In genomic region chr21:35896060-35896459, GRCh38 we compare ENCODE assay signal across 23 cellular contexts.
A peak's percentile ranks its signal among the peaks of the same experiment; 100 is the strongest.
DNase-seq lines count a peak whose midpoint lies in the region; ATAC-seq and TF ChIP-seq lines count a peak whose summit lies in the region.
"Had no signal": no experiment of that assay in that cellular context is flagged by ENCODE, and none has a peak within 500 bp of the region (broad histone marks: within the 10 kb centered on the region; RNA-seq: fewer than 3 reads in every experiment).

No MANE protein-coding gene starts in this region.

- H3K23ac ChIP-seq in H9 (ENCODE audit: insufficient read length, low read depth, low read length), result no peak overlapping the region

- H2AFZ ChIP-seq in H9 (ENCODE audit: low read length) (no peak overlapping the region), OCI-LY3 (ENCODE audit: low read depth, low read length) (no peak overlapping the region)
- H2AFZ ChIP-seq: PC-9 had no signal

- H3K4me1 ChIP-seq in H9 (ENCODE audit: insufficient read depth, low read length), result no peaks in the 10 kb centered on the region
- H3K4me1 ChIP-seq in OCI-LY3 (ENCODE audit: low read length), result peaks cover 6% of the 10 kb centered on the region
- H3K4me1 ChIP-seq: heart left ventricle, upper lobe of right lung had no signal

- H4K5ac ChIP-seq in H9 (ENCODE audit: insufficient read length, low read depth, low read length), result no peak overlapping the region

- H2BK12ac ChIP-seq in H9 (ENCODE audit: insufficient read length, low read depth, low read length), result no peak overlapping the region

- H2AK5ac ChIP-seq in H9 (ENCODE audit: insufficient read length, low read length), result no peak overlapping the region

- no peak overlapping the region; the same call in none of the 2 replicates for H3K4me3 ChIP-seq in GM12864 (ENCODE audit: low read depth, low read length)
- no peak overlapping the region for H3K4me3 ChIP-seq in OCI-LY3 (ENCODE audit: low read length)
- H3K4me3 ChIP-seq: heart left ventricle, PC-9, upper lobe of right lung had no signal

- no peaks in the 10 kb centered on the region for H3K27me3 Mint-ChIP-seq in H9 (ENCODE audit: low read depth)
- H3K27me3 Mint-ChIP-seq: activated CD4-positive, alpha-beta T cell treated with anti-CD3 and anti-CD28 coated beads for 36 hours had no signal

- peak; percentile 94 for ATAC-seq in GM19351 (IDR thresholded peaks at IDR 0.05; ENCODE audit: unreplicated experiment)
- no peak for ATAC-seq in HG02973 (IDR thresholded peaks at IDR 0.05; ENCODE audit: unreplicated experiment)
- ATAC-seq: activated CD4-positive, alpha-beta T cell treated with anti-CD3 and anti-CD28 coated beads for 36 hours; left colon; T-cell; upper lobe of right lung had no signal

- no peaks in the 10 kb centered on the region for H3K79me1 ChIP-seq in H9 (ENCODE audit: insufficient read depth, low read depth, low read length, poor library complexity, severe bottlenecking)

- H3T11ph ChIP-seq in H9 (ENCODE audit: low read length), result no peak overlapping the region

- H3K14ac ChIP-seq in H9 (ENCODE audit: insufficient read depth, low read length), result no peak overlapping the region

- H3K4ac ChIP-seq in H9 (ENCODE audit: low read depth, low read length), result no peak overlapping the region

- H3K4me2 ChIP-seq in H9 (ENCODE audit: insufficient read depth, insufficient read length, low read length) (no peak overlapping the region), OCI-LY3 (ENCODE audit: low read length) (peak overlapping the region; percentile 8; the same call in 1 of the 2 replicates)
- H3K4me2 ChIP-seq: PC-9 had no signal

- no peak for TF ChIP-seq CTCF in GM12864 (IDR thresholded peaks at IDR 0.05; ENCODE audit: low read depth, low read length, missing control alignments)
- no peak for TF ChIP-seq CTCF in H9 (conservative IDR thresholded peaks at IDR 0.05)
- TF ChIP-seq CTCF in OCI-LY3 (IDR thresholded peaks at IDR 0.05; ENCODE audit: low read depth, low read length), result no peak

- no peak overlapping the region for H2BK5ac ChIP-seq in H9 (ENCODE audit: insufficient read length, low read length)

- H3K9ac ChIP-seq in H9 (ENCODE audit: extremely low read depth, insufficient read length, low read length) (no peak overlapping the region), OCI-LY3 (ENCODE audit: low read length) (no peak overlapping the region)

- no peaks in the 10 kb centered on the region for H3K36me3 ChIP-seq in OCI-LY3 (replicated peaks; ENCODE audit: low read depth, low read length)
- H3K36me3 ChIP-seq: heart left ventricle, neutrophil, upper lobe of right lung had no signal

- 0 out of 2 replicates have a peak overlapping the region, but pooled peaks have one; percentile 54 for H2BK15ac ChIP-seq in H9 (ENCODE audit: low read depth, low read length)

- no peak overlapping the region for H3K27ac Mint-ChIP-seq in H9
- H3K27ac Mint-ChIP-seq: activated CD4-positive, alpha-beta T cell treated with anti-CD3 and anti-CD28 coated beads for 36 hours; T-cell had no signal

- H4K91ac ChIP-seq in H9 (ENCODE audit: insufficient read length, low read depth, low read length), result no peak overlapping the region

- H3K36me3 Mint-ChIP-seq in H9 (ENCODE audit: insufficient read depth in 1 of 3, low read depth in 3 of 3), result peaks cover 0 to 5% (median 0%) of the 10 kb centered on the region in 3 experiments; a peak in 1 of 7 replicates
- H3K36me3 Mint-ChIP-seq: T-cell had no signal

- no peak overlapping the region for H3K56ac ChIP-seq in H9 (ENCODE audit: insufficient read length, low read depth, low read length)

- no peak overlapping the region for H3K4me3 Mint-ChIP-seq in H9
- H3K4me3 Mint-ChIP-seq: activated CD4-positive, alpha-beta T cell treated with anti-CD3 and anti-CD28 coated beads for 36 hours; central memory CD8-positive, alpha-beta T cell; T-cell had no signal

- H3K27me3 ChIP-seq in H9 (ENCODE audit: insufficient read depth, low read length), result no peaks in the 10 kb centered on the region
- H3K27me3 ChIP-seq in OCI-LY3 (ENCODE audit: low read depth, low read length), result no peaks in the 10 kb centered on the region
- H3K27me3 ChIP-seq: neutrophil, upper lobe of right lung had no signal

- H4K20me1 ChIP-seq in H9 (ENCODE audit: control insufficient read depth, insufficient read depth, insufficient read length) (no peaks in the 10 kb centered on the region), OCI-LY3 (ENCODE audit: insufficient read depth, low read length) (no peaks in the 10 kb centered on the region)

- H4K8ac ChIP-seq in H9 (replicated peaks; ENCODE audit: insufficient read length, low read depth, low read length), result no peak overlapping the region

- H3K9me3 Mint-ChIP-seq in H9, result peaks cover 6% of the 10 kb centered on the region in 2 experiments; a peak in 3 of 5 replicates
- H3K9me3 Mint-ChIP-seq: central memory CD8-positive, alpha-beta T cell; T-cell had no signal

- no peak overlapping the region for H2BK20ac ChIP-seq in H9 (ENCODE audit: low read depth, low read length, poor library complexity, severe bottlenecking)

- H3K4me1 Mint-ChIP-seq in H9, result no peaks in the 10 kb centered on the region
- H3K4me1 Mint-ChIP-seq: activated CD4-positive, alpha-beta T cell treated with anti-CD3 and anti-CD28 coated beads for 36 hours; central memory CD8-positive, alpha-beta T cell; T-cell had no signal

- peak; percentile 26 for DNase-seq in GM12864 (ENCODE audit: low read depth)
- DNase-seq in H9, result no peak
- DNase-seq in NCI-H446 (lab: John Stamatoyannopoulos, UW), result no peak
- no peak for DNase-seq in activated naive CD4-positive, alpha-beta T cell (lab: John Stamatoyannopoulos, UW)
- DNase-seq in central memory CD4-positive, alpha-beta T cell, result no peak
- DNase-seq: ACHN; activated CD4-positive, alpha-beta T cell treated with anti-CD3 and anti-CD28 coated beads for 36 hours; activated naive CD4-positive, alpha-beta T cell treated with anti-CD3 and anti-CD28 coated beads, Interleukin-2, amount 50 U/mL, for 16 hours; activated T-cell treated with anti-CD3 and anti-CD28 coated beads, Interleukin-2, amount 50 U/mL, for 48 hours; heart left ventricle; left colon; NCI-H187; NCI-H226; PC-9; SHP77; T-cell; upper lobe of right lung had no signal

- no peaks in the 10 kb centered on the region for H3K9me3 ChIP-seq in H9 (ENCODE audit: control insufficient read depth, low read depth, low read length)
- H3K9me3 ChIP-seq in OCI-LY3 (ENCODE audit: insufficient read depth, low read length), result no peaks in the 10 kb centered on the region
- H3K9me3 ChIP-seq: heart left ventricle, neutrophil, upper lobe of right lung had no signal

- H2BK120ac ChIP-seq in H9 (ENCODE audit: low read depth, low read length, poor library complexity, severe bottlenecking), result no peak overlapping the region

- no peaks in the 10 kb centered on the region for H3K23me2 ChIP-seq in H9 (ENCODE audit: insufficient read length, low read depth, low read length, poor library complexity, severe bottlenecking)

- peak overlapping the region; percentile 17 for H3K18ac ChIP-seq in H9 (ENCODE audit: insufficient read length, low read depth, low read length)

- H3K79me2 ChIP-seq in H9 (ENCODE audit: insufficient read depth, low read length) (no peaks in the 10 kb centered on the region), OCI-LY3 (ENCODE audit: low read length) (no peaks in the 10 kb centered on the region)

- WGBS in H9 (ENCODE audit: extremely low coverage, insufficient read length, low lambda C conversion rate), result no CpG with 5 or more reads among the region's 3 CpGs

- H3K27ac ChIP-seq in H9 (ENCODE audit: insufficient read length, low read depth, low read length) (no peak overlapping the region), OCI-LY3 (ENCODE audit: low read length) (no peak overlapping the region)
- H3K27ac ChIP-seq: C4-2B, heart left ventricle, neutrophil, PC-9, upper lobe of right lung had no signal
